Comparison of ENCODE assay signal across 13 cellular contexts in genomic region chr1:21899972-21900371, GRCh38. TPM values are rescaled to one million over a fixed set of nuclear protein-coding genes. Genes with fewer than 3 reads are reported as not detected.
DNase-seq lines count a peak whose midpoint lies in the region; ATAC-seq, FAIRE-seq and TF ChIP-seq lines count a peak whose summit lies in the region.
"Had no signal": no experiment of that assay in that cellular context is flagged by ENCODE, and none has a peak within 500 bp of the region (broad histone marks: within the 10 kb centered on the region; RNA-seq: fewer than 3 reads in every experiment).

No MANE protein-coding gene starts in this region.

- H3K9ac ChIP-seq in astrocyte (ENCODE audit: low read length) (peak overlapping the region; percentile 35), neuronal stem cell (ENCODE audit: low read depth, low read length, poor library complexity) (no peak overlapping the region)

- FAIRE-seq in astrocyte (lab: Jason Lieb, UNC): no peak

- H3K14ac ChIP-seq in neuronal stem cell (ENCODE audit: low read length): no peak overlapping the region

- no peaks in the 10 kb centered on the region for H3K27me3 ChIP-seq in astrocyte (ENCODE audit: insufficient read depth, low read length)
- no peaks in the 10 kb centered on the region for H3K27me3 ChIP-seq in heart left ventricle
- no peaks in the 10 kb centered on the region for H3K27me3 ChIP-seq in neuronal stem cell (ENCODE audit: control insufficient read depth in 3 of 3, insufficient read depth in 3 of 3, low read depth in 1 of 3, low read length in 3 of 3)
- no peaks in the 10 kb centered on the region for H3K27me3 ChIP-seq in transverse colon
- H3K27me3 ChIP-seq: brain microvascular endothelial cell had no signal

- H3K18ac ChIP-seq in neuronal stem cell (ENCODE audit: low read length): no peak overlapping the region

- H2AK5ac ChIP-seq in neuronal stem cell (ENCODE audit: low read depth, low read length): no peak overlapping the region

- no peak for TF ChIP-seq POLR2A in heart left ventricle (IDR thresholded peaks at IDR 0.05)
- no peak for TF ChIP-seq POLR2A in transverse colon (IDR thresholded peaks at IDR 0.05)

- H3K36me3 ChIP-seq in astrocyte (ENCODE audit: insufficient read depth, low read length) (peaks cover 4% of the 10 kb centered on the region), heart left ventricle (peaks cover 0 to 33% (median 10%) of the 10 kb centered on the region in 9 donors), neuronal stem cell (replicated peaks in 1 of 2; ENCODE audit: control insufficient read depth in 2 of 2, insufficient read depth in 2 of 2, low read length in 2 of 2) (peaks cover 12 to 16% of the 10 kb centered on the region in 2 donors), transverse colon (no peaks in the 10 kb centered on the region)

- no peak overlapping the region for H4K8ac ChIP-seq in neuronal stem cell (ENCODE audit: low read depth, low read length)

- H2AFZ ChIP-seq in astrocyte (ENCODE audit: low read depth, low read length): no peak overlapping the region
- H2AFZ ChIP-seq in neuronal stem cell (ENCODE audit: low read length): no peak overlapping the region

- no peaks in the 10 kb centered on the region for H3K9me3 Mint-ChIP-seq in astrocyte (ENCODE audit: unreplicated experiment)
- H3K9me3 Mint-ChIP-seq: activated T-helper 1 cell treated with anti-CD3 and anti-CD28 coated beads, Interleukin-12 subunit alpha, Interleukin-12 subunit beta, Interleukin-2, Interleukin-4 antibody, amounts not matched to agents 30 ng/mL and 10 ng/mL and 1 ng/mL, durations not matched to agents 14 hours and 24 hours and 36 hours; CD4-positive, alpha-beta T cell; stimulated activated naive B cell treated with anti-CD40 and anti-IgM and Interleukin-4, amounts not matched to agents 10 μg/mL and 1 μg/mL and 100 μg/mL, for 72 hours had no signal

- no peak overlapping the region for H3K4me3 Mint-ChIP-seq in astrocyte (ENCODE audit: unreplicated experiment)
- H3K4me3 Mint-ChIP-seq: activated T-helper 1 cell treated with anti-CD3 and anti-CD28 coated beads, Interleukin-12 subunit alpha, Interleukin-12 subunit beta, Interleukin-2, Interleukin-4 antibody, amounts not matched to agents 30 ng/mL and 10 ng/mL and 1 ng/mL, durations not matched to agents 14 hours and 24 hours and 36 hours; CD4-positive, alpha-beta T cell; stimulated activated naive B cell treated with anti-CD40 and anti-IgM and Interleukin-4, amounts not matched to agents 10 μg/mL and 1 μg/mL and 100 μg/mL, for 72 hours had no signal

- H3K9me3 ChIP-seq in astrocyte (ENCODE audit: insufficient read depth, low read depth, low read length) (no peaks in the 10 kb centered on the region), heart left ventricle (no peaks in the 10 kb centered on the region), neuronal stem cell (replicated peaks in 1 of 2; ENCODE audit: control insufficient read depth in 2 of 2, insufficient read depth in 1 of 2, low read depth in 1 of 2, low read length in 2 of 2) (no peaks in the 10 kb centered on the region), transverse colon (no peaks in the 10 kb centered on the region)

- H3K4ac ChIP-seq in neuronal stem cell (ENCODE audit: low read length): no peak overlapping the region

- no peak overlapping the region for H2BK5ac ChIP-seq in neuronal stem cell (ENCODE audit: low read length)

- no peak overlapping the region for H3K23ac ChIP-seq in neuronal stem cell (ENCODE audit: low read depth, low read length, poor library complexity)

- WGBS in heart left ventricle, 4 donors: 11 to 48% (median 31%) methylated on average over 8 of the region's 8 CpGs
- no CpG with 5 or more reads among the region's 8 CpGs for WGBS in neuronal stem cell (ENCODE audit: extremely low coverage in 2 of 2, insufficient read length in 2 of 2, insufficient replicate concordance in 1 of 2), 2 donors
- 62% methylated on average over 7 of the region's 8 CpGs; no CpG with 5 or more reads in 1 of the 2 donors for WGBS in transverse colon (ENCODE audit: low coverage in 1 of 2), 2 donors

- ATAC-seq in heart left ventricle (peak in 2 of 4 donors; percentile 3 to 29), GM21529 (IDR thresholded peaks at IDR 0.05; ENCODE audit: unreplicated experiment) (no peak)

- H2BK120ac ChIP-seq in neuronal stem cell (ENCODE audit: low read depth, low read length): no peak overlapping the region

- H3K4me1 Mint-ChIP-seq in astrocyte (ENCODE audit: low read depth, unreplicated experiment): peaks cover 55% of the 10 kb centered on the region

- peaks cover 11% of the 10 kb centered on the region for H3K36me3 Mint-ChIP-seq in astrocyte (ENCODE audit: low read depth, unreplicated experiment)
- H3K36me3 Mint-ChIP-seq: stimulated activated naive B cell treated with anti-CD40 and anti-IgM and Interleukin-4, amounts not matched to agents 10 μg/mL and 1 μg/mL and 100 μg/mL, for 72 hours had no signal

- H3K4me3 ChIP-seq in astrocyte (ENCODE audit: insufficient read depth, low read depth, low read length) (no peak overlapping the region), heart left ventricle (no peak overlapping the region), neuronal stem cell (ENCODE audit: low read length in 2 of 2) (no peak overlapping the region), transverse colon (no peak overlapping the region)

- TF ChIP-seq CTCF in astrocyte (IDR thresholded peaks at IDR 0.05; ENCODE audit: insufficient read depth, low read depth, low read length) (no peak), heart left ventricle (IDR thresholded peaks at IDR 0.05) (peak in 2 of 12 donors; percentile 13 to 18), transverse colon (IDR thresholded peaks at IDR 0.05) (no peak)

- H4K20me1 ChIP-seq in astrocyte (ENCODE audit: insufficient read depth, low read length): peaks cover 81% of the 10 kb centered on the region

- H4K91ac ChIP-seq in neuronal stem cell (ENCODE audit: low read depth, low read length, poor library complexity): no peak overlapping the region

- intact Hi-C loops in heart left ventricle (cut with DNase I) (loop anchor here (2.0 to 5.0 kb wide), 5 partner anchors 37 to 63 kb away; partner anchors contain the start of gene HSPG2 (in 9 of the 10)), transverse colon (cut with DNase I; ENCODE audit: low total_unique reads) (loop anchor here (5.0 kb wide), 1 partner anchor 37 kb away; the partner anchor contains the start of gene HSPG2)

- peaks cover 4% of the 10 kb centered on the region for H3K79me1 ChIP-seq in neuronal stem cell (ENCODE audit: low read depth, low read length)

- H2BK15ac ChIP-seq in neuronal stem cell (ENCODE audit: low read length): no peak overlapping the region

- DNase-seq in astrocyte (ENCODE audit: low read depth) (no peak), heart left ventricle (peak in 4 of 5 donors; percentile 62 to 78 (median 72)), neuronal stem cell (ENCODE audit: low spot score) (peak; percentile 24), transverse colon (no peak), NCI-H1436 treated with DMSO at 0.1 percent for 48 hours (lab: John Stamatoyannopoulos, UW) (no peak), EL (no peak)
- DNase-seq: brain microvascular endothelial cell; CD4-positive, alpha-beta T cell; NCI-H2081 treated with DMSO at 0.1 percent for 48 hours; stimulated activated naive B cell treated with anti-CD40 and anti-IgM and Interleukin-4, amounts not matched to agents 10 μg/mL and 1 μg/mL and 100 μg/mL, for 72 hours had no signal

- TF ChIP-seq EP300 in transverse colon (IDR thresholded peaks at IDR 0.05; ENCODE audit: low read depth): no peak

- no peaks in the 10 kb centered on the region for H3K27me3 Mint-ChIP-seq in astrocyte (ENCODE audit: low read depth, unreplicated experiment)
- H3K27me3 Mint-ChIP-seq: CD4-positive, alpha-beta T cell had no signal

- no peak overlapping the region for H2BK12ac ChIP-seq in neuronal stem cell (ENCODE audit: low read length)

- peak overlapping the region; percentile 81 for H3K27ac Mint-ChIP-seq in astrocyte (ENCODE audit: unreplicated experiment)
- H3K27ac Mint-ChIP-seq: activated T-helper 1 cell treated with anti-CD3 and anti-CD28 coated beads, Interleukin-12 subunit alpha, Interleukin-12 subunit beta, Interleukin-2, Interleukin-4 antibody, amounts not matched to agents 30 ng/mL and 10 ng/mL and 1 ng/mL, durations not matched to agents 14 hours and 24 hours and 36 hours; CD4-positive, alpha-beta T cell; stimulated activated naive B cell treated with anti-CD40 and anti-IgM and Interleukin-4, amounts not matched to agents 10 μg/mL and 1 μg/mL and 100 μg/mL, for 72 hours had no signal

- H3K79me2 ChIP-seq in astrocyte (ENCODE audit: insufficient read depth, low read length): peaks cover 38% of the 10 kb centered on the region

- H3K4me2 ChIP-seq in astrocyte (ENCODE audit: low read length) (no peak overlapping the region), neuronal stem cell (ENCODE audit: insufficient read depth, low read length, poor library complexity, severe bottlenecking) (no peak overlapping the region)

- H3K4me1 ChIP-seq in astrocyte (ENCODE audit: insufficient read depth, low read length): peaks cover 53% of the 10 kb centered on the region
- H3K4me1 ChIP-seq in heart left ventricle: peaks cover 37 to 100% (median 99%) of the 10 kb centered on the region in 12 donors
- H3K4me1 ChIP-seq in neuronal stem cell (ENCODE audit: control insufficient read depth in 2 of 2, insufficient read depth in 1 of 2, low read depth in 1 of 2, low read length in 2 of 2): peaks cover 15 to 24% of the 10 kb centered on the region in 2 donors
- peaks cover 82 to 98% (median 87%) of the 10 kb centered on the region in 4 donors for H3K4me1 ChIP-seq in transverse colon

- in situ Hi-C loops in transverse colon (cut with MboI; ENCODE audit: low pct_ligation_motif_present in 1 of 4, low pct_unique_long_range_greater_than_20kb in 1 of 4, low sequenced_read_pairs in 3 of 4): no loop called here

- H3K27ac ChIP-seq in astrocyte (ENCODE audit: low read depth, low read length): no peak overlapping the region
- peak overlapping the region; percentile 67 to 98 (median 90) for H3K27ac ChIP-seq in heart left ventricle
- no peak overlapping the region for H3K27ac ChIP-seq in neuronal stem cell (replicated peaks; ENCODE audit: low read length)
- peak overlapping the region; percentile 74 to 98 (median 94) for H3K27ac ChIP-seq in transverse colon
- H3K27ac ChIP-seq: HL-60 had no signal

RNA-seq across cellular contexts. Expression of gene HSPG2, which starts 37.1 kb away (rescaled TPM):
- total RNA-seq in astrocyte (249 and 262 TPM in 2 replicates), heart left ventricle (100 to 1,000 TPM; 202 to 608 (median 304) TPM), transverse colon (100 to 1,000 TPM; 107 to 343 (median 228) TPM)
- 100 to 1,000 TPM; 164 to 315 TPM for polyA plus RNA-seq in heart left ventricle
- polyA plus RNA-seq in neuronal stem cell (2013, experiment 1 of 2): 11.0 TPM
- polyA plus RNA-seq in neuronal stem cell (2013, experiment 2 of 2): 10.9 TPM

Comparison
In these comparisons a context has a peak if more than half of its experiments do, and no peak if none do; other contexts are left out.
1. DNase-seq: peak in heart left ventricle (4 of 5) and neuronal stem cell (single experiment); none in astrocyte (single experiment), transverse colon (single experiment), NCI-H1436 treated with DMSO at 0.1 percent for 48 hours (single experiment) and EL (single experiment).
2. H3K27ac ChIP-seq: peak in heart left ventricle (12 of 12) and transverse colon (4 of 4); none in astrocyte (single experiment) and neuronal stem cell (single experiment).